18 cellular contexts compared by ENCODE assay signal in genomic region chr17:57178839-57179238, GRCh38.
"Had no signal": no experiment of that assay in that cellular context is flagged by ENCODE, and none has a peak within 500 bp of the region (broad histone marks: within the 10 kb centered on the region; RNA-seq: fewer than 3 reads in every experiment).

No MANE protein-coding gene starts in this region.

- H3K36me3 Mint-ChIP-seq: activated naive CD4-positive, alpha-beta T cell treated with anti-CD3 and anti-CD28 coated beads, Interleukin-2, amount 50 U/mL, for 24 hours; activated naive CD8-positive, alpha-beta T cell treated with anti-CD3 and anti-CD28 coated beads, Interleukin-2, amount 10 ng/mL, durations not matched to agents 7 days and 5 days; brain had no signal

- H3K4me3 Mint-ChIP-seq: activated CD4-positive, alpha-beta T cell treated with anti-CD3 and anti-CD28 coated beads, Interleukin-2, amount 10 ng/mL, durations not matched to agents 7 days and 5 days; activated naive CD4-positive, alpha-beta T cell treated with anti-CD3 and anti-CD28 coated beads for 36 hours; activated naive CD4-positive, alpha-beta T cell treated with anti-CD3 and anti-CD28 coated beads, Interleukin-2, amount 50 U/mL, for 24 hours; activated naive CD8-positive, alpha-beta T cell treated with anti-CD3 and anti-CD28 coated beads, Interleukin-2, amount 10 ng/mL, durations not matched to agents 7 days and 5 days; activated T-cell treated with anti-CD3 and anti-CD28 coated beads, Interleukin-2, amount 50 U/mL, for 4 hours; brain had no signal

- DNase-seq: activated CD4-positive, alpha-beta T cell treated with anti-CD3 and anti-CD28 coated beads, Interleukin-2, amount 10 ng/mL, durations not matched to agents 7 days and 5 days; activated CD4-positive, CD25-positive, alpha-beta regulatory T cell; activated CD4-positive, CD25-positive, alpha-beta regulatory T cell treated with anti-CD3 and anti-CD28 coated beads, Interleukin-2, amount 50 U/mL, for 72 hours; activated effector memory CD4-positive, alpha-beta T cell treated with Interleukin-2 at 50 U/mL for 16 hours; activated gamma-delta T cell treated with Interleukin-2 at 50 U/mL for 16 hours; activated naive CD4-positive, alpha-beta T cell treated with anti-CD3 and anti-CD28 coated beads for 36 hours; activated naive CD8-positive, alpha-beta T cell treated with anti-CD3 and anti-CD28 coated beads, Interleukin-2, amount 10 ng/mL, durations not matched to agents 7 days and 5 days; activated T-cell treated with anti-CD3 and anti-CD28 coated beads, Interleukin-2, amount 50 U/mL, for 4 hours; central memory CD4-positive, alpha-beta T cell; cerebellar nuclear complex; colonic mucosa; effector CD8-positive, alpha-beta T cell; esophagus squamous epithelium; foreskin melanocyte; heart right ventricle had no signal

- H3K4me1 Mint-ChIP-seq: activated CD4-positive, alpha-beta T cell treated with anti-CD3 and anti-CD28 coated beads, Interleukin-2, amount 10 ng/mL, durations not matched to agents 7 days and 5 days; activated naive CD4-positive, alpha-beta T cell treated with anti-CD3 and anti-CD28 coated beads, Interleukin-2, amount 50 U/mL, for 24 hours; activated naive CD8-positive, alpha-beta T cell treated with anti-CD3 and anti-CD28 coated beads, Interleukin-2, amount 10 ng/mL, durations not matched to agents 7 days and 5 days had no signal

- H3K9me3 Mint-ChIP-seq: activated CD4-positive, alpha-beta T cell treated with anti-CD3 and anti-CD28 coated beads, Interleukin-2, amount 10 ng/mL, durations not matched to agents 7 days and 5 days; activated naive CD4-positive, alpha-beta T cell treated with anti-CD3 and anti-CD28 coated beads for 36 hours; activated naive CD4-positive, alpha-beta T cell treated with anti-CD3 and anti-CD28 coated beads, Interleukin-2, amount 50 U/mL, for 24 hours; activated naive CD8-positive, alpha-beta T cell treated with anti-CD3 and anti-CD28 coated beads, Interleukin-2, amount 10 ng/mL, durations not matched to agents 7 days and 5 days; activated T-cell treated with anti-CD3 and anti-CD28 coated beads, Interleukin-2, amount 50 U/mL, for 4 hours had no signal

- ATAC-seq: activated T-cell treated with anti-CD3 and anti-CD28 coated beads, Interleukin-2, amount 50 U/mL, for 4 hours; gastroesophageal sphincter; heart right ventricle had no signal

- H3K27ac Mint-ChIP-seq: activated CD4-positive, alpha-beta T cell treated with anti-CD3 and anti-CD28 coated beads, Interleukin-2, amount 10 ng/mL, durations not matched to agents 7 days and 5 days; activated naive CD4-positive, alpha-beta T cell treated with anti-CD3 and anti-CD28 coated beads for 36 hours; activated naive CD4-positive, alpha-beta T cell treated with anti-CD3 and anti-CD28 coated beads, Interleukin-2, amount 50 U/mL, for 24 hours; activated naive CD8-positive, alpha-beta T cell treated with anti-CD3 and anti-CD28 coated beads, Interleukin-2, amount 10 ng/mL, durations not matched to agents 7 days and 5 days; brain had no signal
